ENCODE assay signal across 24 cellular contexts in genomic region chr6:82646231-82646615, GRCh38.
"Had no signal": no experiment of that assay in that cellular context is flagged by ENCODE, and none has a peak within 500 bp of the region (broad histone marks: within the 10 kb centered on the region; RNA-seq: fewer than 3 reads in every experiment).

No MANE protein-coding gene starts in this region.

- H3K9me3 Mint-ChIP-seq: activated T-helper 1 cell treated with anti-CD3 and anti-CD28 coated beads, Interleukin-12 subunit alpha, Interleukin-12 subunit beta, Interleukin-2, Interleukin-4 antibody, amounts not matched to agents 30 ng/mL and 10 ng/mL and 1 ng/mL, durations not matched to agents 14 hours and 24 hours and 36 hours had no signal

- H3K36me3 Mint-ChIP-seq: activated naive CD4-positive, alpha-beta T cell treated with anti-CD3 and anti-CD28 coated beads, Interleukin-2, amount 50 U/mL, for 72 hours; memory B cell; naive B cell had no signal

- H3K27ac Mint-ChIP-seq: activated naive CD4-positive, alpha-beta T cell treated with anti-CD3 and anti-CD28 coated beads, Interleukin-2, amount 50 U/mL, for 72 hours; activated T-helper 1 cell treated with anti-CD3 and anti-CD28 coated beads, Interleukin-12 subunit alpha, Interleukin-12 subunit beta, Interleukin-2, Interleukin-4 antibody, amounts not matched to agents 30 ng/mL and 10 ng/mL and 1 ng/mL, durations not matched to agents 14 hours and 24 hours and 36 hours; memory B cell; naive B cell; stimulated activated naive CD8-positive, alpha-beta T cell treated with anti-CD3 and anti-CD28 coated beads, Interleukin-15, Interleukin-2, amounts not matched to agents 100 ng/mL and 50 ng/mL, for 24 hours had no signal

- H3K36me3 ChIP-seq: adrenal gland, cardiac muscle cell, suprapubic skin, transverse colon, vagina, WERI-Rb-1 had no signal

- H3K4me1 ChIP-seq: adrenal gland, suprapubic skin, transverse colon, vagina had no signal

- DNase-seq: activated CD4-positive, alpha-beta T cell treated with anti-CD3 and anti-CD28 coated beads, Interleukin-2, amount 50 U/mL, for 4 hours; activated gamma-delta T cell treated with Interleukin-2 at 50 U/mL for 16 hours; adrenal gland; effector memory CD4-positive, alpha-beta T cell; foreskin melanocyte; glutamatergic neuron; hippocampal formation; naive B cell; right cardiac atrium; stimulated activated CD4-positive, alpha-beta T cell treated with anti-CD3 and anti-CD28 coated beads, Interleukin-15, amount 100 ng/mL, for 24 hours; stimulated activated CD4-positive, alpha-beta T cell treated with anti-CD3 and anti-CD28 coated beads, Interleukin-2, amount 100 ng/mL, for 48 hours; T-helper 2 cell; transverse colon; WERI-Rb-1 had no signal

- H3K27me3 ChIP-seq: adrenal gland, cardiac muscle cell, suprapubic skin, transverse colon, vagina had no signal

- H3K27me3 Mint-ChIP-seq: memory B cell; naive B cell; stimulated activated naive CD8-positive, alpha-beta T cell treated with anti-CD3 and anti-CD28 coated beads, Interleukin-15, Interleukin-2, amounts not matched to agents 100 ng/mL and 50 ng/mL, for 24 hours had no signal

- H3K4me1 Mint-ChIP-seq: memory B cell, naive B cell, neural crest cell had no signal

- H3K9me3 ChIP-seq: adrenal gland, suprapubic skin, transverse colon, vagina had no signal

- H3K27ac ChIP-seq: adrenal gland, cardiac muscle cell, skin epidermis, suprapubic skin, transverse colon, vagina, WERI-Rb-1 had no signal

- H3K4me3 ChIP-seq: adrenal gland, cardiac muscle cell, skin epidermis, suprapubic skin, transverse colon, vagina had no signal

- ATAC-seq: activated naive CD4-positive, alpha-beta T cell treated with anti-CD3 and anti-CD28 coated beads, Interleukin-2, amount 50 U/mL, for 72 hours; left lobe of liver; right cardiac atrium had no signal

- H3K4me3 Mint-ChIP-seq: activated T-helper 1 cell treated with anti-CD3 and anti-CD28 coated beads, Interleukin-12 subunit alpha, Interleukin-12 subunit beta, Interleukin-2, Interleukin-4 antibody, amounts not matched to agents 30 ng/mL and 10 ng/mL and 1 ng/mL, durations not matched to agents 14 hours and 24 hours and 36 hours; memory B cell; naive B cell; neural crest cell; stimulated activated naive CD8-positive, alpha-beta T cell treated with anti-CD3 and anti-CD28 coated beads, Interleukin-15, Interleukin-2, amounts not matched to agents 100 ng/mL and 50 ng/mL, for 24 hours had no signal
